Comparison of ENCODE assay signal across 29 cellular contexts in the genomic region with DNA sequence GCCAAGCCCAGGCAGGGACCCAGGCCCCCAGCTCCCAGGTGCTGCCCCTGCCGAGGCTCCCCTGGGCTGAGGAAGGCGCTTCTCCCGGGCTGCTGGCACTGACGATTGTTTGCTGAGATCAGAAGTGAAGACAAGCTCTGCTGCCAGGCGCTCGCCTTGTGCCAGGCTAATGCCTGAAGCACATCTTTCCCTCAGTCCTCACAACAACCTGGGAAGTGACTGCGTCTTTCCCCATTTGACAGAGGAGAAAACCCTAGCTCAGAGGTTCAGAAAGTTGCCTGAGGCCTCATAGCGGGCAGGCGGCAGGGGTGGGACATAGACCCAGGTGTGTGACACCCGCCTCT. TPM values are rescaled to one million over a fixed set of nuclear protein-coding genes. Genes with fewer than 3 reads are reported as not detected.
DNase-seq lines count a peak whose midpoint lies in the region; ATAC-seq and TF ChIP-seq lines count a peak whose summit lies in the region.
"Had no signal": no experiment of that assay in that cellular context is flagged by ENCODE, and none has a peak within 500 bp of the region (broad histone marks: within the 10 kb centered on the region; RNA-seq: fewer than 3 reads in every experiment).

No MANE protein-coding gene starts in this region.

- H4K5ac ChIP-seq in IMR-90 (ENCODE audit: low read depth, low read length): no peak overlapping the region

- H4K20me1 ChIP-seq in IMR-90 (ENCODE audit: insufficient read depth, low read length): peaks cover 3% of the 10 kb centered on the region; the same call in 1 of the 2 replicates

- in situ Hi-C loops in IMR-90 (cut with MboI; ENCODE audit: low sequenced_read_pairs): no loop called here

- H3K27me3 ChIP-seq in IMR-90 (ENCODE audit: control insufficient read depth, insufficient read depth, low read length) (no peaks in the 10 kb centered on the region), spleen (replicated peaks in 1 of 7) (no peaks in the 10 kb centered on the region), right cardiac atrium (ENCODE audit: control insufficient read depth, insufficient read depth) (no peaks in the 10 kb centered on the region)
- H3K27me3 ChIP-seq: BE2C, heart left ventricle, ovary, right atrium auricular region, transverse colon had no signal

- DNase-seq in IMR-90 (no peak), cerebellar cortex (ENCODE audit: low spot score) (peak; percentile 75), midbrain (lab: John Stamatoyannopoulos, UW) (peak; percentile 21), spleen (peak; percentile 32), Right ventricle myocardium inferior (ENCODE audit: missing footprints) (no peak), SW 1271 (lab: John Stamatoyannopoulos, UW) (no peak), right cardiac atrium (no peak)
- no peak for DNase-seq in activated naive CD4-positive, alpha-beta T cell treated with anti-CD3 and anti-CD28 coated beads, Interleukin-2, amount 50 U/mL, for 16 hours
- DNase-seq: ACHN; activated CD4-positive, alpha-beta T cell treated with anti-CD3 and anti-CD28 coated beads for 48 hours; amniotic stem cell; BE2C; CD8-positive, alpha-beta memory T cell; H9; KG1; NCI-H1436; NCI-H2081 treated with DMSO at 0.1 percent for 48 hours; NCI-H2227 treated with DMSO at 0.1 percent for 48 hours; NCI-H69; ovary; stimulated activated CD4-positive, alpha-beta T cell treated with anti-CD3 and anti-CD28 coated beads, Interleukin-12 subunit alpha, Interleukin-12 subunit beta, amount 100 ng/mL, for 4 hours; stimulated activated CD4-positive, alpha-beta T cell treated with anti-CD3 and anti-CD28 coated beads, Interleukin-2, amount 100 ng/mL, for 48 hours; stimulated activated naive CD8-positive, alpha-beta T cell treated with anti-CD3 and anti-CD28 coated beads, Interleukin-15, amount 100 ng/mL, for 72 hours; T1000; transverse colon had no signal

- no TSS peak for BruUV-seq in IMR-90 (replicated peaks; lab: Mats Ljungman, UMichigan)

- POLR2A ChIA-PET in IMR-90 (lab: Charles Lee; ENCODE audit: unreplicated experiment): interaction anchor here (0.6 kb wide), 1 partner anchor 15 kb away, joined by 3 read pairs; no protein-coding TSS in a partner anchor

- H3K36me3 ChIP-seq in IMR-90 (ENCODE audit: control insufficient read depth, insufficient read depth, low read length): no peaks in the 10 kb centered on the region; the same call in 1 of the 2 replicates
- peaks cover 0 to 75% (median 0%) of the 10 kb centered on the region in 6 donors for H3K36me3 ChIP-seq in spleen
- H3K36me3 ChIP-seq: BE2C, ovary, right atrium auricular region, transverse colon had no signal

- TF ChIP-seq CTCF in IMR-90 (conservative IDR thresholded peaks at IDR 0.05; ENCODE audit: low read depth, low read length): no peak
- TF ChIP-seq CTCF in spleen (IDR thresholded peaks at IDR 0.05 in 8 of 11, conservative IDR thresholded peaks at IDR 0.05 in 3 of 11): no peak

- 94% methylated on average over 5 of the region's 10 CpGs; no CpG with 5 or more reads in 1 of the 2 experiments for WGBS in IMR-90 (ENCODE audit: extremely low coverage in 2 of 2, insufficient read length in 1 of 2), 2 experiments
- 89 to 94% (median 92%) methylated on average over 7 to 10 of the region's 10 CpGs for WGBS in spleen, 5 donors
- WGBS in right cardiac atrium: 88% methylated on average over 10 of the region's 10 CpGs

- H2BK5ac ChIP-seq in IMR-90 (ENCODE audit: low read depth, low read length, poor library complexity, severe bottlenecking): no peak overlapping the region

- H3K4me2 ChIP-seq in IMR-90 (ENCODE audit: low read depth, low read length): no peak overlapping the region

- H3K4ac ChIP-seq in IMR-90 (ENCODE audit: low read depth, low read length): 0 out of 2 replicates have a peak overlapping the region, but pooled peaks have one; percentile 23

- no peak for TF ChIP-seq POLR2A in IMR-90 (IDR thresholded peaks at IDR 0.05; ENCODE audit: low read depth, low read length)
- TF ChIP-seq POLR2A in spleen (IDR thresholded peaks at IDR 0.05): no peak

- peaks cover 14% of the 10 kb centered on the region for H3K4me1 ChIP-seq in IMR-90 (ENCODE audit: control insufficient read depth, insufficient read depth, low read length)
- H3K4me1 ChIP-seq in spleen: peaks cover 0 to 22% (median 9%) of the 10 kb centered on the region in 6 donors
- peaks cover 7% of the 10 kb centered on the region for H3K4me1 ChIP-seq in right cardiac atrium (ENCODE audit: control insufficient read depth, insufficient read depth, low read length)
- H3K4me1 ChIP-seq: BE2C had no signal

- no peak overlapping the region for H3K4me3 ChIP-seq in IMR-90 (ENCODE audit: insufficient read depth, low read depth, low read length)
- H3K4me3 ChIP-seq in spleen: no peak overlapping the region
- H3K4me3 ChIP-seq in right cardiac atrium (ENCODE audit: low read length): no peak overlapping the region
- H3K4me3 ChIP-seq: heart left ventricle, lung, ovary, right atrium auricular region, transverse colon had no signal

- peaks cover 19% of the 10 kb centered on the region for H3K9me1 ChIP-seq in IMR-90 (ENCODE audit: insufficient read depth, low read length)

- peak overlapping the region; percentile 32; the same call in 1 of the 2 replicates for H2BK20ac ChIP-seq in IMR-90 (ENCODE audit: low read depth, low read length)

- no peak overlapping the region for H3K56ac ChIP-seq in IMR-90 (ENCODE audit: extremely low read depth, insufficient read depth, low read length)

- H3K18ac ChIP-seq in IMR-90 (ENCODE audit: low read depth, low read length): no peak overlapping the region

- no peak overlapping the region for H4K91ac ChIP-seq in IMR-90 (ENCODE audit: insufficient read depth, low read depth, low read length)

- H4K8ac ChIP-seq in IMR-90 (ENCODE audit: low read depth in 2 of 2, low read length in 2 of 2): no peak overlapping the region

- intact Hi-C loops in IMR-90 (cut with micrococcal nuclease): no loop called here
- intact Hi-C loops in spleen (cut with DNase I; ENCODE audit: low total_unique reads): no loop called here
- intact Hi-C loops in Right ventricle myocardium inferior (cut with DNase I): no loop called here
- intact Hi-C loops in right cardiac atrium (cut with DNase I): no loop called here

- no peak overlapping the region for H3K27ac ChIP-seq in IMR-90 (ENCODE audit: insufficient read depth, low read length)
- H3K27ac ChIP-seq in spleen: peak overlapping the region in 1 of 8 donors; percentile 19
- no peak overlapping the region for H3K27ac ChIP-seq in right cardiac atrium (ENCODE audit: low read length)
- H3K27ac ChIP-seq: heart left ventricle, ovary, right atrium auricular region had no signal

- H3K14ac ChIP-seq in IMR-90 (replicated peaks; ENCODE audit: low read depth, low read length): no peak overlapping the region; the same call in 1 of the 2 replicates

- dilution Hi-C loops in IMR-90 (cut with HindIII; ENCODE audit: low sequenced_read_pairs, unreplicated experiment): no loop called here

- CTCF ChIA-PET in IMR-90 (lab: Yijun Ruan, JAX): no interaction called here

- no peak for ATAC-seq in IMR-90 (ENCODE audit: low read depth)
- no peak for ATAC-seq in Right ventricle myocardium inferior
- ATAC-seq in right cardiac atrium: no peak
- ATAC-seq: heart left ventricle; Panc1; stimulated activated naive CD8-positive, alpha-beta T cell treated with anti-CD3 and anti-CD28 coated beads, Interleukin-15, amount 100 ng/mL, for 72 hours had no signal

- no peak overlapping the region for H2AFZ ChIP-seq in IMR-90 (replicated peaks; ENCODE audit: low read length, poor library complexity)

- H2AK5ac ChIP-seq in IMR-90 (ENCODE audit: low read depth, low read length): peak overlapping the region; percentile 21; the same call in 1 of the 2 replicates

- TF ChIP-seq RAD21 in IMR-90 (IDR thresholded peaks at IDR 0.05; ENCODE audit: low read length): no peak

- H2AK9ac ChIP-seq in IMR-90 (replicated peaks; ENCODE audit: low read depth, low read length, poor library complexity): peak overlapping the region; percentile 62

- no peak overlapping the region for H3K9ac ChIP-seq in IMR-90 (ENCODE audit: low read depth, low read length)

- H2BK15ac ChIP-seq in IMR-90 (ENCODE audit: low read depth, low read length): no peak overlapping the region

- peaks cover 0 to 8% of the 10 kb centered on the region in 2 experiments; a peak in 2 of 4 replicates for H3K79me1 ChIP-seq in IMR-90 (ENCODE audit: low read depth in 1 of 2, low read length in 2 of 2)

- H3K23ac ChIP-seq in IMR-90 (ENCODE audit: low read depth, low read length): no peak overlapping the region

- H2BK120ac ChIP-seq in IMR-90 (ENCODE audit: low read depth, low read length): peak overlapping the region; percentile 25; the same call in 1 of the 2 replicates

- no peaks in the 10 kb centered on the region for H3K9me3 ChIP-seq in IMR-90 (ENCODE audit: control insufficient read depth, insufficient read depth, low read length)
- no peaks in the 10 kb centered on the region for H3K9me3 ChIP-seq in spleen
- no peaks in the 10 kb centered on the region for H3K9me3 ChIP-seq in right cardiac atrium (ENCODE audit: control insufficient read depth, low read length)
- H3K9me3 ChIP-seq: BE2C, heart left ventricle, ovary, right atrium auricular region, transverse colon had no signal

TF ChIP-seq in IMR-90, 13 proteins besides CTCF, POLR2A, EP300 and RAD21 (continues in another document):
- TF ChIP-seq, protein P1, sequence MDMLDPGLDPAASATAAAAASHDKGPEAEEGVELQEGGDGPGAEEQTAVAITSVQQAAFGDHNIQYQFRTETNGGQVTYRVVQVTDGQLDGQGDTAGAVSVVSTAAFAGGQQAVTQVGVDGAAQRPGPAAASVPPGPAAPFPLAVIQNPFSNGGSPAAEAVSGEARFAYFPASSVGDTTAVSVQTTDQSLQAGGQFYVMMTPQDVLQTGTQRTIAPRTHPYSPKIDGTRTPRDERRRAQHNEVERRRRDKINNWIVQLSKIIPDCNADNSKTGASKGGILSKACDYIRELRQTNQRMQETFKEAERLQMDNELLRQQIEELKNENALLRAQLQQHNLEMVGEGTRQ (IDR thresholded peaks at IDR 0.05; ENCODE audit: low read depth, low read length): no peak
- no peak for TF ChIP-seq MAFK (IDR thresholded peaks at IDR 0.05; ENCODE audit: low read depth, low read length)

RNA-seq across cellular contexts. Expression of a gene that starts 36.8 kb away (rescaled TPM):
- total RNA-seq in IMR-90 (2012; rRNA removed): 3.9 and 5.3 TPM in 2 replicates
- 15.7 and 25.8 TPM in 2 replicates for polyA plus RNA-seq in IMR-90 (2012; rRNA removed)
- 10.3 and 41.0 TPM in 2 replicates for polyA plus RNA-seq in IMR-90 (2012; cell fraction: cytosol; rRNA removed)
- 48.7 and 143 TPM in 2 replicates for polyA plus RNA-seq in IMR-90 (2012; cell fraction: nucleus; rRNA removed; ENCODE audit: low replicate concordance)
- total RNA-seq in spleen: 10 to 100 TPM in 6 of 7 donors, 1 to 10 TPM in 1; 8.6 to 24.0 (median 15.7) TPM
- polyA plus RNA-seq in spleen: 1 to 10 TPM; 2.2 to 4.9 (median 2.3) TPM
- 148 TPM for total RNA-seq in Right ventricle myocardium inferior
- 100 to 1,000 TPM; 115 to 134 (median 125) TPM for total RNA-seq in right cardiac atrium
- polyA plus RNA-seq in right cardiac atrium: 43.1 TPM

Comparison
In these comparisons a context has a peak if more than half of its experiments do, and no peak if none do; other contexts are left out.
1. DNase-seq: peak in cerebellar cortex (single experiment), midbrain (single experiment) and spleen (single experiment); none in IMR-90 (single experiment), Right ventricle myocardium inferior (single experiment), SW 1271 (0 of 2), activated naive CD4-positive, alpha-beta T cell treated with anti-CD3 and anti-CD28 coated beads, Interleukin-2, amount 50 U/mL, for 16 hours (single experiment) and right cardiac atrium (0 of 3).